ENCODE assay signal across 12 cellular contexts in the genomic region with DNA sequence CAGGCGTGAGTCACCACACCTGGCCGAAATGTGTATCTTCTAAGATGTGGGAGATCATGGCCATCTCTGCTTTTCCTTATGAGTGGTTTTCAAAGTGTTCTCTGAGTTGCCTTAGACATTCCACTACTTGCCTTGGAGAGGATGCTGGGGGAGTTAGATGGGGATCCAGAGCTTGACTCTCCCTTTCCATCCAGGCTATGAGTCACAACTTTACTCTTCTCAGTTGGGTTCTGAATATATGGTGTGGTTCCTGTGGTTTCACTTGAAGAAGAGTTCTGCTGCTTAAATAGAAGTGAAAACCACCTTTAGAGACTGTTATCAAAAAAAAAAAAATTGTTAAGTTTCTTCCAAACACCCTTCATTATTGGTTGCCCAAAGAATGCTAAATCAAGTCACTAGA.
A peak's percentile ranks its signal among the peaks of the same experiment; 100 is the strongest.
DNase-seq lines count a peak whose midpoint lies in the region; ATAC-seq and TF ChIP-seq lines count a peak whose summit lies in the region.
"Had no signal": no experiment of that assay in that cellular context is flagged by ENCODE, and none has a peak within 500 bp of the region (broad histone marks: within the 10 kb centered on the region; RNA-seq: fewer than 3 reads in every experiment).

No MANE protein-coding gene starts in this region.

- ATAC-seq in GM18502 (IDR thresholded peaks at IDR 0.05; ENCODE audit: poor library complexity, unreplicated experiment), result peak; percentile 71
- peak; percentile 48 for ATAC-seq in GM21381 (IDR thresholded peaks at IDR 0.05; ENCODE audit: unreplicated experiment)
- peak; percentile 59 for ATAC-seq in HG03378 (IDR thresholded peaks at IDR 0.05; ENCODE audit: unreplicated experiment)
- ATAC-seq in left lung, result no peak

- TF ChIP-seq POLR2A in testis (IDR thresholded peaks at IDR 0.05), result no peak

- H3K9me3 ChIP-seq in testis (no peaks in the 10 kb centered on the region), left lung (no peaks in the 10 kb centered on the region)

- H3K4me3 ChIP-seq in testis (no peak overlapping the region), left lung (no peak overlapping the region)

- H3K36me3 ChIP-seq in testis (ENCODE audit: low read depth, missing control alignments) (no peaks in the 10 kb centered on the region), left lung (no peaks in the 10 kb centered on the region)

- TF ChIP-seq CTCF in testis (IDR thresholded peaks at IDR 0.05) (no peak), left lung (IDR thresholded peaks at IDR 0.05) (no peak)

- H3K27me3 ChIP-seq in testis, result no peaks in the 10 kb centered on the region
- H3K27me3 ChIP-seq in left lung, result no peaks in the 10 kb centered on the region

- WGBS in testis, 2 donors, result 81 to 95% methylated on average over 2 of the region's 2 CpGs

- DNase-seq in astrocyte of the hippocampus (ENCODE audit: low read depth, low spot score) (peak; percentile 62), ureter (ENCODE audit: low spot score) (no peak), testis (no peak), islet precursor cell (no peak), left lung (no peak)
- DNase-seq: H7; NCI-H510A; posterior cingulate gyrus; stimulated activated CD4-positive, alpha-beta T cell treated with anti-CD3 and anti-CD28 coated beads, Interleukin-4, amount 100 ng/mL, for 24 hours had no signal

- no peak overlapping the region for H3K27ac ChIP-seq in testis
- H3K27ac ChIP-seq in left lung, result no peak overlapping the region

- peaks cover 3% of the 10 kb centered on the region for H3K4me1 ChIP-seq in testis
- H3K4me1 ChIP-seq in left lung, result no peaks in the 10 kb centered on the region

- intact Hi-C loops in testis (cut with DNase I; ENCODE audit: low total_unique reads), result no loop called here
- intact Hi-C loops in left lung (cut with DNase I), result no loop called here
